Comparison of ENCODE assay signal across 26 cellular contexts in the genomic region with DNA sequence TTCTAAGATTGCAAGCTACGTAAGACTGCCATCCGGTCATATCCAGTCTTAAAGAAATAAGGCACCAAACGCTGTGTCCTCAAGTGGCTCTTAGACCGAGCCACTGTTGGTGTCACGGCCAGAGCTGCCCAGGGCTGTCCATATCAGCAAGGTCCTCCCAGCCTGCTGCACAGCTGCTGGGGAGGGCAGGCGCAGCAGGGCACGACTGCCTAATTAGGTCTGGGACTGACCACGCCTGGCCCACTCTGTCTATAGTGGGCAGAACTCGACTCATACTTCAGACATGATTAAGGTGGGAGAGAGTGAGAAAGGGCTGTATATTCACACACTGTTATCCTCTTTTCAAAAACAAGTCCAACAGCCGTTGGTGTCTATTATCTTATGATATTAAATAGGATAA.
"Had no signal": no experiment of that assay in that cellular context is flagged by ENCODE, and none has a peak within 500 bp of the region (broad histone marks: within the 10 kb centered on the region; RNA-seq: fewer than 3 reads in every experiment).

No MANE protein-coding gene starts in this region.

- H3K27ac ChIP-seq: lower lobe of right lung, parathyroid adenoma, right atrium auricular region, suprapubic skin, thoracic aorta, tibial nerve, uterus had no signal

- H3K9ac ChIP-seq: parathyroid adenoma had no signal

- H3K36me3 ChIP-seq: right atrium auricular region, uterus had no signal

- FAIRE-seq: keratinocyte, small intestine had no signal

- H3K4me3 ChIP-seq: lower lobe of right lung, right atrium auricular region, suprapubic skin, thoracic aorta, tibial nerve, uterus had no signal

- DNase-seq: head of caudate nucleus; hippocampal formation; kidney glomerular epithelial cell; left cardiac atrium; left ventricle myocardium superior; lower lobe of right lung; mammary epithelial cell; mesendoderm; naive thymus-derived CD8-positive, alpha-beta T cell; nucleus accumbens; small intestine; stimulated activated CD4-positive, alpha-beta T cell treated with anti-CD3 and anti-CD28 coated beads, Interleukin-1b, Interleukin-23, amount 100 ng/mL, for 48 hours; stimulated activated CD4-positive, alpha-beta T cell treated with anti-CD3 and anti-CD28 coated beads, Interleukin-2, amount 100 ng/mL, for 48 hours; stimulated activated CD4-positive, alpha-beta T cell treated with anti-CD3 and anti-CD28 coated beads, Interleukin-4, amount 100 ng/mL, for 4 hours; stimulated activated CD8-positive, alpha-beta memory T cell treated with anti-CD3 and anti-CD28 coated beads, Interleukin-4, amount 100 ng/mL, for 48 hours; stimulated activated naive CD8-positive, alpha-beta T cell treated with anti-CD3 and anti-CD28 coated beads, Interleukin-15, Interleukin-2, amounts not matched to agents 100 U/mL and 50 U/mL, for 24 hours; uterus had no signal

- H3K27me3 ChIP-seq: right atrium auricular region, suprapubic skin, tibial nerve, uterus had no signal

- ATAC-seq: left cardiac atrium; left lobe of liver; left ventricle myocardium superior; lower lobe of right lung; naive thymus-derived CD8-positive, alpha-beta T cell; sciatic nerve; stimulated activated memory B cell treated with anti-CD40 and anti-IgM and Interleukin-4, amounts not matched to agents 10 μg/mL and 1 μg/mL and 100 μg/mL, for 72 hours; stimulated activated naive CD8-positive, alpha-beta T cell treated with anti-CD3 and anti-CD28 coated beads, Interleukin-15, Interleukin-2, amounts not matched to agents 100 U/mL and 50 U/mL, for 24 hours had no signal

- H3K4me1 ChIP-seq: lower lobe of right lung, parathyroid adenoma, right atrium auricular region, suprapubic skin, uterus had no signal

- H2AFZ ChIP-seq: parathyroid adenoma had no signal

- H3K9me3 ChIP-seq: lower lobe of right lung, right atrium auricular region, suprapubic skin, thoracic aorta, tibial nerve, uterus had no signal
